Comparison of ENCODE assay signal across 8 cellular contexts in genomic region chr3:69324362-69325025, GRCh38.
DNase-seq lines count a peak whose midpoint lies in the region; ATAC-seq and TF ChIP-seq lines count a peak whose summit lies in the region.

No MANE protein-coding gene starts in this region.

- H3K4me1 ChIP-seq in GM23338 (ENCODE audit: insufficient read depth) (peaks cover 4% of the 10 kb centered on the region; the same call in 1 of the 2 replicates), smooth muscle cell (ENCODE audit: low read depth) (no peaks in the 10 kb centered on the region)

- H3K27me3 ChIP-seq in GM23338 (ENCODE audit: insufficient read depth) (no peaks in the 10 kb centered on the region), smooth muscle cell (ENCODE audit: low read depth) (no peaks in the 10 kb centered on the region)

- H4K20me1 ChIP-seq in GM23338 (replicated peaks; ENCODE audit: insufficient read depth), result no peaks in the 10 kb centered on the region
- H4K20me1 ChIP-seq in smooth muscle cell (ENCODE audit: low read depth), result no peaks in the 10 kb centered on the region

- H3K27me3 Mint-ChIP-seq in GM23338 (ENCODE audit: insufficient read depth, low read depth, poor library complexity), result no peaks in the 10 kb centered on the region

- no peaks in the 10 kb centered on the region for H3K36me3 ChIP-seq in GM23338 (ENCODE audit: insufficient read depth)
- no peaks in the 10 kb centered on the region for H3K36me3 ChIP-seq in smooth muscle cell (ENCODE audit: low read depth)

- TF ChIP-seq CTCF in GM23338 (conservative IDR thresholded peaks at IDR 0.05; ENCODE audit: low read depth in 2 of 2) (peak; percentile 72 to 85), choroid plexus epithelial cell (conservative IDR thresholded peaks at IDR 0.05; ENCODE audit: low read depth, low read length) (peak; percentile 13), smooth muscle cell (IDR thresholded peaks at IDR 0.05; ENCODE audit: borderline replicate concordance, insufficient read depth, poor library complexity, severe bottlenecking) (peak; percentile 17)

- no peak overlapping the region for H3K27ac ChIP-seq in GM23338 (ENCODE audit: low read depth)
- no peak overlapping the region for H3K27ac ChIP-seq in smooth muscle cell (ENCODE audit: low read depth)

- H3K79me2 ChIP-seq in GM23338 (replicated peaks; ENCODE audit: insufficient read depth) (no peaks in the 10 kb centered on the region), smooth muscle cell (ENCODE audit: low read depth) (no peaks in the 10 kb centered on the region)

- no peak overlapping the region for H3K9ac ChIP-seq in smooth muscle cell (ENCODE audit: low read depth)

- H3K9me3 Mint-ChIP-seq in GM23338, result no peaks in the 10 kb centered on the region

- no peaks in the 10 kb centered on the region for H3K9me3 ChIP-seq in smooth muscle cell (replicated peaks; ENCODE audit: low read depth)

- H3K36me3 Mint-ChIP-seq in GM23338 (ENCODE audit: low read depth), result no peaks in the 10 kb centered on the region

- H3F3A ChIP-seq in GM23338 (replicated peaks; ENCODE audit: low read depth) (no peaks in the 10 kb centered on the region), smooth muscle cell (ENCODE audit: low read depth) (no peaks in the 10 kb centered on the region)

- H3K9me2 ChIP-seq in GM23338 (ENCODE audit: insufficient read depth), result no peaks in the 10 kb centered on the region

- no peak overlapping the region for H3K4me3 Mint-ChIP-seq in GM23338

- H3K4me2 ChIP-seq in GM23338 (no peak overlapping the region), smooth muscle cell (no peak overlapping the region)

- WGBS in smooth muscle cell (ENCODE audit: low lambda C conversion rate), result 85% methylated on average over 7 of the region's 7 CpGs

- no peak overlapping the region for H3K27ac Mint-ChIP-seq in GM23338

- DNase-seq in DMS53 (lab: John Stamatoyannopoulos, UW) (peak; percentile 37), DMS53 treated with DMSO at 0.1 percent for 48 hours (lab: John Stamatoyannopoulos, UW; ENCODE audit: unreplicated experiment) (no peak), GM23338 (ENCODE audit: low spot score) (peak; percentile 68), MV-4-11 (lab: John Stamatoyannopoulos, UW) (peak; percentile 72), choroid plexus epithelial cell (ENCODE audit: low read depth) (no peak), smooth muscle cell (lab: John Stamatoyannopoulos, UW; ENCODE audit: unreplicated experiment) (no peak), middle frontal gyrus (ENCODE audit: extremely low spot score, low spot score) (no peak)
- DNase-seq in activated CD4-positive, CD25-positive, alpha-beta regulatory T cell (lab: John Stamatoyannopoulos, UW), result no peak

- ATAC-seq in GM23338, result peak; percentile 98

- peaks cover 11% of the 10 kb centered on the region; the same call in 2 of the 3 replicates for H3K4me1 Mint-ChIP-seq in GM23338

- H3K4me3 ChIP-seq in GM23338, result no peak overlapping the region
- H3K4me3 ChIP-seq in choroid plexus epithelial cell (ENCODE audit: low read depth, low read length), result no peak overlapping the region
- H3K4me3 ChIP-seq in smooth muscle cell, result no peak overlapping the region

- H2AFZ ChIP-seq in GM23338, result no peak overlapping the region
- H2AFZ ChIP-seq in smooth muscle cell (ENCODE audit: low read depth), result no peak overlapping the region

TF ChIP-seq in GM23338, 12 proteins besides CTCF, POLR2A, EP300 and RAD21:
- no peak for TF ChIP-seq ZNF462 (CRISPR knock-in tag; IDR thresholded peaks at IDR 0.05)
- TF ChIP-seq NANOG (IDR thresholded peaks at IDR 0.05; ENCODE audit: borderline replicate concordance), result no peak

Comparison
In these comparisons a context has a peak if more than half of its experiments do, and no peak if none do; other contexts are left out.
1. DNase-seq: peak in DMS53 (single experiment), GM23338 (single experiment) and MV-4-11 (single experiment); none in DMS53 treated with DMSO at 0.1 percent for 48 hours (single experiment), choroid plexus epithelial cell (single experiment), smooth muscle cell (single experiment), middle frontal gyrus (single experiment) and activated CD4-positive, CD25-positive, alpha-beta regulatory T cell (0 of 4).
2. CTCF ChIP-seq: peak in every context shown above with its lines; median percentile 78 in GM23338; 17 in smooth muscle cell; 13 in choroid plexus epithelial cell.